Comparison of ENCODE assay signal across 9 cellular contexts in the genomic region with DNA sequence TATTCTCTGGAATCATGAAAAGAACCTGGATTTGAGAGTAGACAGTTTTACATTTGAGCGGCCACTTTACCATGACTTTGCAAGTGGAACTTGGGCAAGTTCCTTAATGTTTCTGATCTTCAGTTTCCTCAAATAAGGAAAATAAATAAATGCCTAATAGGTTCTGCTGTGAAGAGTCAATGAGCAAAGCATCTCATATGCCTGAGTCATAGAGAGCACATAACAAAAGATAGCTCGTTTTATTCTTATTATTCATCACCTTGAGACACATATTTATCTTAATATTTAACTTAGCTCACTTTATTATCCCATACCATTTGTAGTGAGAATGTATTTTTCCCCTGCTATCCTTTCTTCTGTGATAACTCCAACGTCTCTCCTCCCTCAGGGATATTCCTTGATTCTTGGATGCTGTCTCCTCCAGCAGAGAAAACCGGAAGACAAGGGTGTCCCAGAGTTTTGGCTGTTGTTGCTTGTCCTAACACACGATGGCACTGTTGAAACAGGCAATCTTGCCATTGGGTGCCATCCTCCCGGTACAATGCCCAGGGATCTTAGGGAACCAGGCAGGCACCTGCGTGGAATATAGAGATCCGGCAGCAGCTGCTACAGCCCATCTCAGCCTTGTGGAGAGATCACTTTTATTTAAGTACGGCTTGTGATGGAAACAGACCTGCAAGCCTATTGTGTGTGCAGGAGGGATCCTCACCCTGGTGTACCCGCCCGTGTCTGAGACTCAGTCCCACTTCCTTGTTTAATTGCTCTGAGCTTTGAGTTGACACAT. TPM values are rescaled to one million over a fixed set of nuclear protein-coding genes. Genes with fewer than 3 reads are reported as not detected.
DNase-seq lines count a peak whose midpoint lies in the region; ATAC-seq and TF ChIP-seq lines count a peak whose summit lies in the region.
"Had no signal": no experiment of that assay in that cellular context is flagged by ENCODE, and none has a peak within 500 bp of the region (broad histone marks: within the 10 kb centered on the region; RNA-seq: fewer than 3 reads in every experiment).

No MANE protein-coding gene starts in this region.

- H3K4me3 ChIP-seq in fibroblast of the aortic adventitia (ENCODE audit: low read depth, low read length) (no peak overlapping the region), neural progenitor cell (no peak overlapping the region)

- DNase-seq in GF-D8 (lab: John Stamatoyannopoulos, UW) (peak; percentile 9), HT1080 (ENCODE audit: low read depth) (peak; percentile 63), NCI-H774 (lab: John Stamatoyannopoulos, UW) (peak; percentile 79), fibroblast of the aortic adventitia (ENCODE audit: low read depth) (peak; percentile 69), neural progenitor cell (ENCODE audit: low spot score) (peak; percentile 88), activated gamma-delta T cell (lab: John Stamatoyannopoulos, UW) (no peak)
- peak; percentile 14 for DNase-seq in activated T-cell treated with anti-CD3 and anti-CD28 coated beads, Interleukin-2, amount 50 U/mL, for 4 hours

- no peak overlapping the region for H3K27ac ChIP-seq in neural progenitor cell

- H3K27me3 Mint-ChIP-seq in activated T-cell treated with anti-CD3 and anti-CD28 coated beads, Interleukin-2, amount 50 U/mL, for 4 hours (ENCODE audit: low read depth), result peaks cover 58% of the 10 kb centered on the region
- H3K27me3 Mint-ChIP-seq in neural progenitor cell (ENCODE audit: insufficient read depth, low read depth), result peaks cover 20% of the 10 kb centered on the region

- H3K27ac Mint-ChIP-seq in neural progenitor cell, result no peak overlapping the region

- no peaks in the 10 kb centered on the region for H3K9me3 ChIP-seq in neural progenitor cell (ENCODE audit: low read depth)

- peak overlapping the region; percentile 64 for H2AFZ ChIP-seq in neural progenitor cell (replicated peaks)

- no peaks in the 10 kb centered on the region for H3K9me3 Mint-ChIP-seq in activated T-cell treated with anti-CD3 and anti-CD28 coated beads, Interleukin-2, amount 50 U/mL, for 4 hours
- H3K9me3 Mint-ChIP-seq in neural progenitor cell, result no peaks in the 10 kb centered on the region
- H3K9me3 Mint-ChIP-seq: central memory CD8-positive, alpha-beta T cell had no signal

- TF ChIP-seq CTCF in fibroblast of the aortic adventitia (IDR thresholded peaks at IDR 0.05; ENCODE audit: insufficient read depth, low read length), result peak; percentile 83
- TF ChIP-seq CTCF in neural progenitor cell (IDR thresholded peaks at IDR 0.05), result peak; percentile 90

- ATAC-seq in activated T-cell treated with anti-CD3 and anti-CD28 coated beads, Interleukin-2, amount 50 U/mL, for 4 hours, result no peak
- no peak for ATAC-seq in HG03565 (IDR thresholded peaks at IDR 0.05; ENCODE audit: unreplicated experiment)

- H3K27me3 ChIP-seq in neural progenitor cell, result peaks cover 70% of the 10 kb centered on the region

- H3K4me3 Mint-ChIP-seq in activated T-cell treated with anti-CD3 and anti-CD28 coated beads, Interleukin-2, amount 50 U/mL, for 4 hours, result no peak overlapping the region
- H3K4me3 Mint-ChIP-seq in neural progenitor cell, result no peak overlapping the region
- H3K4me3 Mint-ChIP-seq: central memory CD8-positive, alpha-beta T cell had no signal

- no peaks in the 10 kb centered on the region for H4K20me1 ChIP-seq in neural progenitor cell (ENCODE audit: low read depth)

- H3K79me2 ChIP-seq in neural progenitor cell (ENCODE audit: low read depth), result no peaks in the 10 kb centered on the region

- no peak overlapping the region for H3K9ac ChIP-seq in neural progenitor cell

- H3K36me3 Mint-ChIP-seq in activated T-cell treated with anti-CD3 and anti-CD28 coated beads, Interleukin-2, amount 50 U/mL, for 4 hours (ENCODE audit: insufficient read depth), result no peaks in the 10 kb centered on the region
- H3K36me3 Mint-ChIP-seq in neural progenitor cell, result no peaks in the 10 kb centered on the region

- H3K4me1 Mint-ChIP-seq in activated T-cell treated with anti-CD3 and anti-CD28 coated beads, Interleukin-2, amount 50 U/mL, for 4 hours (ENCODE audit: low read depth), result peaks cover 3% of the 10 kb centered on the region
- no peaks in the 10 kb centered on the region for H3K4me1 Mint-ChIP-seq in neural progenitor cell

- no peaks in the 10 kb centered on the region for H3F3A ChIP-seq in neural progenitor cell (ENCODE audit: low read depth)

- H3K4me1 ChIP-seq in neural progenitor cell, result no peaks in the 10 kb centered on the region

- no peaks in the 10 kb centered on the region for H3K36me3 ChIP-seq in neural progenitor cell

- peak overlapping the region; percentile 44 for H3K4me2 ChIP-seq in neural progenitor cell

RNA-seq across cellular contexts. Expression of gene VPS33B, which starts 33.3 kb away (rescaled TPM):
- 11.6 and 12.7 TPM in 2 replicates for total RNA-seq in HT1080 (2014; rRNA removed; shearing (Covaris generic))
- 8.9 and 9.5 TPM in 2 replicates for polyA plus RNA-seq in HT1080 (2015; cell fraction: cytosol; rRNA removed)
- 19.7 and 26.5 TPM in 2 replicates for polyA plus RNA-seq in HT1080 (2015; cell fraction: nucleus; rRNA removed)
- 10 to 100 TPM; 20.9 to 22.4 (median 21.9) TPM for total RNA-seq in activated T-cell treated with anti-CD3 and anti-CD28 coated beads, Interleukin-2, amount 50 U/mL, for 4 hours
- total RNA-seq in fibroblast of the aortic adventitia (ENCODE audit: low replicate concordance), result 5.3 and 31.2 TPM in 2 replicates
- 13.0 and 13.9 TPM in 2 replicates for total RNA-seq in neural progenitor cell (ENCODE audit: low replicate concordance)

RNA-seq across cellular contexts. Expression of gene SV2B, which starts 44.3 kb away (rescaled TPM):
- 0.10 TPM in 1 of 2 replicates, not detected in the other for total RNA-seq in HT1080 (2014; rRNA removed; shearing (Covaris generic))
- polyA plus RNA-seq in HT1080 (2015; cell fraction: cytosol; rRNA removed), result 0.01 and 0.02 TPM in 2 replicates
- not detected in 2 replicates for polyA plus RNA-seq in HT1080 (2015; cell fraction: nucleus; rRNA removed)
- total RNA-seq in activated T-cell treated with anti-CD3 and anti-CD28 coated beads, Interleukin-2, amount 50 U/mL, for 4 hours, result under 1 TPM in 2 of 3 donors, not detected in 1; 0.03 to 0.05 TPM
- 0.08 TPM in 1 of 2 replicates, not detected in the other for total RNA-seq in fibroblast of the aortic adventitia (ENCODE audit: low replicate concordance)
- total RNA-seq in neural progenitor cell (ENCODE audit: low replicate concordance), result 0.02 and 0.19 TPM in 2 replicates
